ENCODE assay signal across 8 cellular contexts in the genomic region with DNA sequence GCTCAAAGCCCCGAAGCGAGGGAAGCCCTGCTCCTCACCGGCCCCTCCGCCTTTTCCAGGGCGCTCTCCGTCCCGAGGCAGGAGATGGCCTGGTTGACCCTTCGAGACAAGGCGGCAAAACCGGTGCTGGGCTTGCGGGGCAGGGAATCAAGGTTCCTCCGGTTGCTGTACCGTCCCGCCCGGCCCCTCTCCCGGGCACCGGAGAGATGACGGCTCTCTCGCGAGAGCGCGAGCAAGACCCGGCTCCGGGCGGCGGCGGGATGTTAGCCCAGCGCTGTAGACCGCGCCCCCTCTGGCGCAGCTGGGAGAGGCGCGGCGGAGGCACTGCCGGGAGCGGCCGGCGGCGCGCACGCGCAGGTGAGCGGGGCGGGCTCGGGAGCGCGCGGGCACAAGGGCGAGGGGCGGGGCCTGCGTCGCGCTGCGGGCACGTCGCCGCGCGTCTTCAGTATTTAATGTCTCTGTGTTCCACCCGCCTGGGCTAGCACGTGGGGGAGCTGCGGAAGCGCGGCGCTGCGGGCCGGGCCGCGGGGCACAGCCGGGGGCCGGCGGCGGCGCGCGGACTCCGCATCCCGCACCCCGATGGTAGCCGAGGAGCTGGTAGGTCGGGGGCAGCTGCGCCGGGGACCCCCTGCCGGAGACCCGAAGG. TPM values are rescaled to one million over a fixed set of nuclear protein-coding genes. Genes with fewer than 3 reads are reported as not detected.
DNase-seq lines count a peak whose midpoint lies in the region; ATAC-seq and TF ChIP-seq lines count a peak whose summit lies in the region.

A gene with protein sequence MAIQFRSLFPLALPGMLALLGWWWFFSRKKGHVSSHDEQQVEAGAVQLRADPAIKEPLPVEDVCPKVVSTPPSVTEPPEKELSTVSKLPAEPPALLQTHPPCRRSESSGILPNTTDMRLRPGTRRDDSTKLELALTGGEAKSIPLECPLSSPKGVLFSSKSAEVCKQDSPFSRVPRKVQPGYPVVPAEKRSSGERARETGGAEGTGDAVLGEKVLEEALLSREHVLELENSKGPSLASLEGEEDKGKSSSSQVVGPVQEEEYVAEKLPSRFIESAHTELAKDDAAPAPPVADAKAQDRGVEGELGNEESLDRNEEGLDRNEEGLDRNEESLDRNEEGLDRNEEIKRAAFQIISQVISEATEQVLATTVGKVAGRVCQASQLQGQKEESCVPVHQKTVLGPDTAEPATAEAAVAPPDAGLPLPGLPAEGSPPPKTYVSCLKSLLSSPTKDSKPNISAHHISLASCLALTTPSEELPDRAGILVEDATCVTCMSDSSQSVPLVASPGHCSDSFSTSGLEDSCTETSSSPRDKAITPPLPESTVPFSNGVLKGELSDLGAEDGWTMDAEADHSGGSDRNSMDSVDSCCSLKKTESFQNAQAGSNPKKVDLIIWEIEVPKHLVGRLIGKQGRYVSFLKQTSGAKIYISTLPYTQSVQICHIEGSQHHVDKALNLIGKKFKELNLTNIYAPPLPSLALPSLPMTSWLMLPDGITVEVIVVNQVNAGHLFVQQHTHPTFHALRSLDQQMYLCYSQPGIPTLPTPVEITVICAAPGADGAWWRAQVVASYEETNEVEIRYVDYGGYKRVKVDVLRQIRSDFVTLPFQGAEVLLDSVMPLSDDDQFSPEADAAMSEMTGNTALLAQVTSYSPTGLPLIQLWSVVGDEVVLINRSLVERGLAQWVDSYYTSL (plus strand): TSS at position 445 of the 646 bp plus-strand sequence. CDS start 20,219 bp downstream, outside the sequence.

- intact Hi-C loops in IMR-90 (cut with micrococcal nuclease), result no loop called here
- intact Hi-C loops in OCI-LY7 (cut with micrococcal nuclease; ENCODE audit: unreplicated experiment), result loop anchor here (1.0 to 5.0 kb wide), 4 partner anchors 78 to 253 kb away; a partner anchor contains a TSS

- TF ChIP-seq RAD21 in IMR-90 (IDR thresholded peaks at IDR 0.05; ENCODE audit: low read length), result no peak

- H3K36me3 ChIP-seq in IMR-90 (ENCODE audit: control insufficient read depth, insufficient read depth, low read length) (no peaks in the 10 kb centered on the region), OCI-LY7 (ENCODE audit: insufficient read depth, low read length) (peaks cover 25% of the 10 kb centered on the region)

- peak within 1 kb of the TSS; percentile 97 for H4K91ac ChIP-seq in IMR-90 (ENCODE audit: insufficient read depth, low read depth, low read length)

- peak within 1 kb of the TSS; percentile 99 for H3K23ac ChIP-seq in IMR-90 (ENCODE audit: low read depth, low read length)

- in situ Hi-C loops in IMR-90 (cut with MboI; ENCODE audit: low sequenced_read_pairs), result no loop called here

- H3K4ac ChIP-seq in IMR-90 (ENCODE audit: low read depth, low read length), result peak within 1 kb of the TSS; percentile 98

- 1% methylated on average over 34 of the region's 85 CpGs; no CpG with 5 or more reads in 1 of the 2 experiments for WGBS in IMR-90 (ENCODE audit: extremely low coverage in 2 of 2, insufficient read length in 1 of 2), 2 experiments

- peak within 1 kb of the TSS; percentile 99 for H3K18ac ChIP-seq in IMR-90 (ENCODE audit: low read depth, low read length)

- peak within 1 kb of the TSS; percentile 90 for H2AK9ac ChIP-seq in IMR-90 (replicated peaks; ENCODE audit: low read depth, low read length, poor library complexity)

- H4K20me1 ChIP-seq in IMR-90 (ENCODE audit: insufficient read depth, low read length), result 0 out of 2 replicates have a peak, but pooled peaks cover 4% of the 10 kb centered on the region
- peaks cover 38% of the 10 kb centered on the region for H4K20me1 ChIP-seq in OCI-LY7 (ENCODE audit: insufficient read depth, low read length)

- no peaks in the 10 kb centered on the region for H3K4me1 ChIP-seq in IMR-90 (ENCODE audit: control insufficient read depth, insufficient read depth, low read length)
- H3K4me1 ChIP-seq in OCI-LY7 (ENCODE audit: insufficient read depth, low read length, poor library complexity, severe bottlenecking), result peaks cover 31% of the 10 kb centered on the region
- peaks cover 49% of the 10 kb centered on the region for H3K4me1 ChIP-seq in mononuclear cell (ENCODE audit: insufficient read depth, low read length)

- DNase-seq in DMS153 (lab: John Stamatoyannopoulos, UW), result peak; percentile 93
- DNase-seq in IMR-90, result peak; percentile 90
- peak; percentile 98 for DNase-seq in OCI-LY7 (ENCODE audit: low spot score)
- DNase-seq in activated T-cell treated with anti-CD3 and anti-CD28 coated beads for 1 hour (ENCODE audit: low read depth), result peak; percentile 85
- peak; percentile 97 for DNase-seq in epidermal melanocyte (ENCODE audit: insufficient read length, low spot score)
- peak; percentile 74 to 88 for DNase-seq in stimulated activated CD8-positive, alpha-beta memory T cell treated with anti-CD3 and anti-CD28 coated beads, Interleukin-4, amount 100 ng/mL, for 1 hour (ENCODE audit: low read depth in 2 of 2, low spot score in 1 of 2)

- H2AK5ac ChIP-seq in IMR-90 (ENCODE audit: low read depth, low read length), result peak within 1 kb of the TSS; percentile 56; the same call in 1 of the 2 replicates

- H3K79me2 ChIP-seq in OCI-LY7 (ENCODE audit: insufficient read depth, low read depth, low read length), result peaks cover 45% of the 10 kb centered on the region

- H2AFZ ChIP-seq in IMR-90 (replicated peaks; ENCODE audit: low read length, poor library complexity) (peak within 1 kb of the TSS; percentile 100), OCI-LY7 (ENCODE audit: low read length) (peak within 1 kb of the TSS; percentile 77)

- H2BK5ac ChIP-seq in IMR-90 (ENCODE audit: low read depth, low read length, poor library complexity, severe bottlenecking), result peak within 1 kb of the TSS; percentile 94

- peaks cover 13 to 15% of the 10 kb centered on the region in 2 experiments; a peak in 2 of 4 replicates for H3K79me1 ChIP-seq in IMR-90 (ENCODE audit: low read depth in 1 of 2, low read length in 2 of 2)

- peak; percentile 83 for ATAC-seq in GM21529 (IDR thresholded peaks at IDR 0.05; ENCODE audit: unreplicated experiment)
- peak; percentile 96 for ATAC-seq in IMR-90 (ENCODE audit: low read depth)

- TF ChIP-seq CTCF in IMR-90 (conservative IDR thresholded peaks at IDR 0.05; ENCODE audit: low read depth, low read length), result peak; percentile 40
- TF ChIP-seq CTCF in OCI-LY7 (conservative IDR thresholded peaks at IDR 0.05; ENCODE audit: low read length), result no peak; the same call in 1 of the 2 replicates

- POLR2A ChIA-PET in IMR-90 (lab: Charles Lee; ENCODE audit: unreplicated experiment) (interaction anchor here (0.6 kb wide), 1 partner anchor 10 kb away, joined by 3 read pairs; no protein-coding TSS in a partner anchor), OCI-LY7 (lab: Charles Lee) (interaction anchor here (0.5 to 0.6 kb wide), 2 partner anchors 9 to 154 kb away, joined by 3 to 7 read pairs; no protein-coding TSS in a partner anchor)

- no TSS peak for BruUV-seq in IMR-90 (replicated peaks; lab: Mats Ljungman, UMichigan)
- no TSS peak for BruUV-seq in OCI-LY7 (replicated peaks; lab: Mats Ljungman, UMichigan)

- peak within 1 kb of the TSS; percentile 99 for H4K5ac ChIP-seq in IMR-90 (ENCODE audit: low read depth, low read length)

- peak; percentile 66; the same call in 1 of the 2 replicates for TF ChIP-seq POLR2A in IMR-90 (IDR thresholded peaks at IDR 0.05; ENCODE audit: low read depth, low read length)

- H3K9ac ChIP-seq in IMR-90 (ENCODE audit: low read depth, low read length), result peak within 1 kb of the TSS; percentile 100

- peak within 1 kb of the TSS; percentile 100 for H3K14ac ChIP-seq in IMR-90 (replicated peaks; ENCODE audit: low read depth, low read length)

- H3K4me2 ChIP-seq in IMR-90 (ENCODE audit: low read depth, low read length), result peak within 1 kb of the TSS; percentile 97
- peak within 1 kb of the TSS; percentile 100 for H3K4me2 ChIP-seq in OCI-LY7 (ENCODE audit: low read length)

- H3K9me2 ChIP-seq in OCI-LY7 (ENCODE audit: insufficient read depth, low read length), result no peaks in the 10 kb centered on the region

- H3K4me3 ChIP-seq in IMR-90 (ENCODE audit: insufficient read depth, low read depth, low read length), result peak within 1 kb of the TSS; percentile 99
- peak within 1 kb of the TSS; percentile 99 for H3K4me3 ChIP-seq in OCI-LY7 (ENCODE audit: low read depth, low read length, poor library complexity, severe bottlenecking)
- H3K4me3 ChIP-seq in mononuclear cell (ENCODE audit: low read length), result peak within 1 kb of the TSS; percentile 92

- dilution Hi-C loops in IMR-90 (cut with HindIII; ENCODE audit: low sequenced_read_pairs, unreplicated experiment), result no loop called here

- H4K8ac ChIP-seq in IMR-90 (ENCODE audit: low read depth in 2 of 2, low read length in 2 of 2), result peak within 1 kb of the TSS; percentile 95 to 97

- H3K9me3 ChIP-seq in IMR-90 (ENCODE audit: control insufficient read depth, insufficient read depth, low read length) (no peaks in the 10 kb centered on the region), OCI-LY7 (ENCODE audit: low read length) (no peaks in the 10 kb centered on the region), mononuclear cell (ENCODE audit: low read depth, low read length) (no peaks in the 10 kb centered on the region)

- 0 out of 2 replicates have a peak within 1 kb of the TSS, but pooled peaks have one; percentile 45 for H2BK20ac ChIP-seq in IMR-90 (ENCODE audit: low read depth, low read length)

- H2BK120ac ChIP-seq in IMR-90 (ENCODE audit: low read depth, low read length), result peak within 1 kb of the TSS; percentile 94

- H3K56ac ChIP-seq in IMR-90 (ENCODE audit: extremely low read depth, insufficient read depth, low read length), result peak within 1 kb of the TSS; percentile 67

- H2BK15ac ChIP-seq in IMR-90 (ENCODE audit: low read depth, low read length), result peak within 1 kb of the TSS; percentile 93; the same call in 1 of the 3 replicates

- peak within 1 kb of the TSS; percentile 99 for H3K27ac ChIP-seq in IMR-90 (ENCODE audit: insufficient read depth, low read length)
- peak within 1 kb of the TSS; percentile 62 for H3K27ac ChIP-seq in OCI-LY7 (ENCODE audit: low read depth, low read length, poor library complexity, severe bottlenecking)

- H3K9me1 ChIP-seq in IMR-90 (ENCODE audit: insufficient read depth, low read length), result no peaks in the 10 kb centered on the region

- H3K27me3 ChIP-seq in IMR-90 (ENCODE audit: control insufficient read depth, insufficient read depth, low read length) (no peaks in the 10 kb centered on the region), mononuclear cell (ENCODE audit: insufficient read depth, low read length) (no peaks in the 10 kb centered on the region)

- CTCF ChIA-PET in IMR-90 (lab: Yijun Ruan, JAX) (interaction anchor here (0.8 kb wide), 1 partner anchor 14 kb away, joined by 3 read pairs; no protein-coding TSS in a partner anchor), OCI-LY7 (lab: Charles Lee; ENCODE audit: unreplicated experiment) (no interaction called here)

TF ChIP-seq in IMR-90, 13 proteins besides CTCF, POLR2A, EP300 and RAD21 (continues in another document):
- TF ChIP-seq BHLHE40 (IDR thresholded peaks at IDR 0.05; ENCODE audit: low read depth, low read length), result 0 out of 2 replicates have a peak, but pooled peaks have one; percentile 3

RNA-seq across cellular contexts. Expression of the gene that starts here (rescaled TPM):
- total RNA-seq in IMR-90 (2012; rRNA removed), result 10.2 and 11.7 TPM in 2 replicates
- polyA plus RNA-seq in IMR-90 (2012; rRNA removed), result 16.4 and 17.4 TPM in 2 replicates
- polyA plus RNA-seq in IMR-90 (2012; cell fraction: cytosol; rRNA removed), result 15.2 and 24.2 TPM in 2 replicates
- 36.7 and 40.2 TPM in 2 replicates for polyA plus RNA-seq in IMR-90 (2012; cell fraction: nucleus; rRNA removed; ENCODE audit: low replicate concordance)
- total RNA-seq in OCI-LY7 (2014; rRNA removed; shearing (Covaris generic)), result 49.0 and 56.2 TPM in 2 replicates
- total RNA-seq in OCI-LY7 (2022), result 40.0 and 41.8 TPM in 2 replicates
- 6.9 TPM for total RNA-seq in mononuclear cell

Comparison
In these comparisons a context has a peak if more than half of its experiments do, and no peak if none do; other contexts are left out.
1. Peak in every context shown above with its lines: DNase-seq, ATAC-seq, H3K4me3 ChIP-seq and H3K27ac ChIP-seq.